Comparison of ENCODE assay signal across 8 cellular contexts in the genomic region with DNA sequence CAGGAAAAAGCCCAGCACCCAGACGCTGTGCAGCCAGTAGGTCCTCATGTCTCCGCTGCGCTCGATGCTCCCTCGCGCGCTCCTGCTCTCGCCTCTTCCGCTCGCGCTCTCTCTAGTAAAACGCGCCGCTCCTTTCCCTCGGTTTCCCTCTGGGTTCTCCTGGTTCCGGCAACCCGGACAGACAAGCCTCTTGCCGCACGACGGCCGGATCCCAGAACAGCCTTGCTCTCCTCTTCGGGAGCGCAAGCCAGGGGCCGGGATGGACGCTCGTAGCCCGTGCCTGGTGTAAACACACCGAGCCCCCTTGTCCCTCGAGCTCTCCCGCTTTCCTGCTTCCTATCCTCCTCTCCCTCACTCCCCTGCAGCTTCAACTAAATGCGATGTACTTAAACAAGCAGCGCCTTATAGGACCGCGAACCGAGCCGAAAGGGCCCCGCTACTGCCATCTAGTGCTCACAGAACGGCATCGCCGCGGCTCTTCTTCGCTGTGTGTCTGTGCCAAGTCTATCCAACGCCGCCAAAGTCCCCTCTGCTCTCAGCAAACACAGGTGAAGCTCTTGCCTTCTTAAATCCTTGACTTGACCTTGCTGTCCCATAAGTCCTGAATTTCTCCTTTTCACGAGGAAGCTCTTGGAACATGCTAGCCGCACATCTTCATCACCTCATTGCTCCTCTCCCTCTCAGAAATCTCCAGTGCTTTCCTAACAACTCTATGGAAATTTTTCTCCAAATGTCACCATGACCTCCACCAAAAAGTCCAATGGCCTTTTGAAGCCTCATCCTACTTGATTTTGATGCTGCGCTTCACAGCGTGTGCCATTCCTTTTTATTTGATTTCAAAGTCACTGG.
DNase-seq lines count a peak whose midpoint lies in the region; ATAC-seq lines count a peak whose summit lies in the region.

No MANE protein-coding gene starts in this region.

- ATAC-seq in HG02870 (IDR thresholded peaks at IDR 0.05; ENCODE audit: unreplicated experiment) = peak; percentile 98

- peak overlapping the region; percentile 53 to 65 (median 64) for H3K4me3 ChIP-seq in skeletal muscle tissue (ENCODE audit: low read length in 3 of 3)

- H3K4me1 ChIP-seq in skeletal muscle tissue (ENCODE audit: control insufficient read depth in 3 of 3, insufficient read depth in 3 of 3, low read length in 3 of 3) = peaks cover 4 to 12% (median 10%) of the 10 kb centered on the region in 3 donors

- no peaks in the 10 kb centered on the region for H3K9me3 ChIP-seq in skeletal muscle tissue (ENCODE audit: control insufficient read depth in 3 of 3, low read length in 3 of 3)

- peak overlapping the region; percentile 83 for H3K27ac ChIP-seq in caudate nucleus (ENCODE audit: low read depth, low read length)
- H3K27ac ChIP-seq in skeletal muscle tissue (ENCODE audit: low read depth, low read length) = no peak overlapping the region

- peak overlapping the region in 1 of 3 donors; percentile 8 for H3K9ac ChIP-seq in skeletal muscle tissue (ENCODE audit: low read depth in 1 of 3, low read length in 3 of 3)

- H3K36me3 ChIP-seq in skeletal muscle tissue (ENCODE audit: control insufficient read depth in 3 of 3, insufficient read depth in 3 of 3, low read length in 3 of 3) = no peaks in the 10 kb centered on the region

- DNase-seq in activated gamma-delta T cell treated with Interleukin-2 at 50 U/mL for 16 hours = peak; percentile 4
- no peak for DNase-seq in activated gamma-delta T cell (lab: John Stamatoyannopoulos, UW)
- DNase-seq in NCI-H1105 (lab: John Stamatoyannopoulos, UW) = peak; percentile 96
- DNase-seq in SKM-1 (lab: John Stamatoyannopoulos, UW; ENCODE audit: unreplicated experiment) = peak; percentile 46
- peak in 59 of 61 donors; percentile 6 to 93 (median 79) for DNase-seq in caudate nucleus (lab: John Stamatoyannopoulos, UW)
- DNase-seq in iPS-NIHi7 (ENCODE audit: extremely low spot score) = peak; percentile 79

- H3K27me3 ChIP-seq in skeletal muscle tissue (ENCODE audit: control insufficient read depth in 3 of 3, insufficient read depth in 3 of 3, low read length in 3 of 3) = peaks cover 15 to 19% (median 18%) of the 10 kb centered on the region in 3 donors
